Comparison of ENCODE assay signal across 8 cellular contexts in genomic region chr2:168849610-168850009, GRCh38. TPM values are rescaled to one million over a fixed set of nuclear protein-coding genes. Genes with fewer than 3 reads are reported as not detected.
A peak's percentile ranks its signal among the peaks of the same experiment; 100 is the strongest.
DNase-seq lines count a peak whose midpoint lies in the region; ATAC-seq and TF ChIP-seq lines count a peak whose summit lies in the region.

No MANE protein-coding gene starts in this region.

- 79% methylated on average over 2 of the region's 2 CpGs for WGBS in suprapubic skin

- ATAC-seq in GM19395 (IDR thresholded peaks at IDR 0.05; ENCODE audit: unreplicated experiment) (peak; percentile 46), HG03280 (IDR thresholded peaks at IDR 0.05; ENCODE audit: unreplicated experiment) (no peak)

- H3K4me3 ChIP-seq in SJCRH30 (no peak overlapping the region), suprapubic skin (no peak overlapping the region)
- no peak overlapping the region for H3K4me3 ChIP-seq in effector memory CD4-positive, alpha-beta T cell (ENCODE audit: insufficient read depth, low read depth, low read length, poor library complexity, severe bottlenecking)

- H3K4me1 ChIP-seq in SJCRH30: peaks cover 3% of the 10 kb centered on the region; the same call in 1 of the 2 replicates
- H3K4me1 ChIP-seq in effector memory CD4-positive, alpha-beta T cell (ENCODE audit: control insufficient read depth, insufficient read depth, low read length, poor library complexity, severe bottlenecking): no peaks in the 10 kb centered on the region
- no peaks in the 10 kb centered on the region for H3K4me1 ChIP-seq in suprapubic skin

- H3K27me3 ChIP-seq in SJCRH30 (no peaks in the 10 kb centered on the region), suprapubic skin (no peaks in the 10 kb centered on the region)
- no peaks in the 10 kb centered on the region for H3K27me3 ChIP-seq in effector memory CD4-positive, alpha-beta T cell (replicated peaks; ENCODE audit: control insufficient read depth, insufficient read depth, low read length, poor library complexity, severe bottlenecking)

- TF ChIP-seq CTCF in suprapubic skin (IDR thresholded peaks at IDR 0.05): no peak

- TF ChIP-seq EP300 in suprapubic skin (IDR thresholded peaks at IDR 0.05): no peak

- in situ Hi-C loops in ACHN (cut with HindIII; ENCODE audit: low pct_ligation_motif_present, low pct_unique_long_range_greater_than_20kb, low sequenced_read_pairs): no loop called here

- DNase-seq in ACHN (peak; percentile 26), SJCRH30 (peak; percentile 70 to 74), hepatic stellate cell (ENCODE audit: low spot score) (peak; percentile 29), suprapubic skin (ENCODE audit: low spot score in 2 of 2) (no peak), NCI-H774 (lab: John Stamatoyannopoulos, UW) (no peak)
- DNase-seq in effector memory CD4-positive, alpha-beta T cell: no peak

- TF ChIP-seq POLR2A in suprapubic skin (IDR thresholded peaks at IDR 0.05): no peak

- H3K36me3 ChIP-seq in SJCRH30: peaks cover 17% of the 10 kb centered on the region
- H3K36me3 ChIP-seq in effector memory CD4-positive, alpha-beta T cell (ENCODE audit: control insufficient read depth, insufficient read depth, low read length): no peaks in the 10 kb centered on the region
- peaks cover 6% of the 10 kb centered on the region for H3K36me3 ChIP-seq in suprapubic skin

- no peaks in the 10 kb centered on the region for H3K9me3 ChIP-seq in SJCRH30 (replicated peaks)
- H3K9me3 ChIP-seq in effector memory CD4-positive, alpha-beta T cell (ENCODE audit: control insufficient read depth, low read length): no peaks in the 10 kb centered on the region
- H3K9me3 ChIP-seq in suprapubic skin: no peaks in the 10 kb centered on the region

- H3K27ac ChIP-seq in SJCRH30 (no peak overlapping the region), suprapubic skin (no peak overlapping the region)
- no peak overlapping the region for H3K27ac ChIP-seq in effector memory CD4-positive, alpha-beta T cell (ENCODE audit: insufficient read depth, low read length, poor library complexity, severe bottlenecking)

RNA-seq across cellular contexts. Expression of gene SPC25, which starts 40.6 kb away (rescaled TPM):
- 51.1 and 55.2 TPM in 2 replicates for total RNA-seq in SJCRH30 (2014; rRNA removed; shearing (Covaris generic))
- total RNA-seq in suprapubic skin: 1 to 10 TPM in 2 of 4 donors, under 1 TPM in 1, not detected in 1; 0.62 to 4.3 (median 1.2) TPM

RNA-seq across cellular contexts. Expression of gene NOSTRIN, which starts 47.2 kb away (rescaled TPM):
- 0.28 and 0.40 TPM in 2 replicates for total RNA-seq in SJCRH30 (2014; rRNA removed; shearing (Covaris generic))
- total RNA-seq in suprapubic skin: 10 to 100 TPM in 2 of 4 donors, 1 to 10 TPM in 2; 7.1 to 38.2 (median 9.0) TPM

RNA-seq across cellular contexts. Expression of gene G6PC2, which starts 51.5 kb away (rescaled TPM):
- not detected in 2 replicates for total RNA-seq in SJCRH30 (2014; rRNA removed; shearing (Covaris generic))
- total RNA-seq in suprapubic skin: not detected

Comparison
In these comparisons a context has a peak if more than half of its experiments do, and no peak if none do; other contexts are left out.
1. DNase-seq: peak in ACHN (single experiment), SJCRH30 (2 of 2) and hepatic stellate cell (single experiment); none in effector memory CD4-positive, alpha-beta T cell (0 of 3), suprapubic skin (0 of 2) and NCI-H774 (single experiment).